ENCODE assay signal across 10 cellular contexts in the genomic region with DNA sequence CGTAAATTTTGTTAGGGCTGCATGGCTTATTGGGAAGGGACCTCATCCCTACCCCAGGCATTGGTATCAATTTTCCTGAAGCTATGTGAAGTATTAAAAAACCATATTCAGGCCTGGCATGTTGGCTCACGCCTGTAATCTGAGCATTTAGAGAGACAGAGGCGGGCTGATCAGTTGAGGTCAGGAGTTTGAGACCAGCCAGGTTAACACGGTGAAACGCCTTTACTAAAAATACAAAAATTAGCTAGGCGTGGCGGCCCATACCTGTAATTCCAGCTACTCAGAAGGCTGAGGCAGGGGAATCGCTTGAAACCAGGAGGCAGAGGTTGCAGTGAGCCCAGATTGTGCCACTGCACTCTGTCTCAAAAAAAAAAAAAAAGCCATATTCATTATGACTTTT. TPM values are rescaled to one million over a fixed set of nuclear protein-coding genes. Genes with fewer than 3 reads are reported as not detected.
DNase-seq lines count a peak whose midpoint lies in the region; ATAC-seq and TF ChIP-seq lines count a peak whose summit lies in the region.
"Had no signal": no experiment of that assay in that cellular context is flagged by ENCODE, and none has a peak within 500 bp of the region (broad histone marks: within the 10 kb centered on the region; RNA-seq: fewer than 3 reads in every experiment).

No MANE protein-coding gene starts in this region.

- 88 to 90% methylated on average over 8 of the region's 8 CpGs for WGBS in aorta, 2 donors

- H3K9me2 ChIP-seq in OCI-LY7 (ENCODE audit: insufficient read depth, low read length) = no peaks in the 10 kb centered on the region

- H3K4me3 ChIP-seq in OCI-LY7 (ENCODE audit: low read depth, low read length, poor library complexity, severe bottlenecking) (peak overlapping the region; percentile 70), epithelial cell of esophagus (ENCODE audit: low read length) (peak overlapping the region; percentile 56), parathyroid adenoma (ENCODE audit: low read depth, low read length) (peak overlapping the region; percentile 25), aorta (ENCODE audit: low read length in 2 of 2) (no peak overlapping the region)

- no peaks in the 10 kb centered on the region for H4K20me1 ChIP-seq in OCI-LY7 (ENCODE audit: insufficient read depth, low read length)

- TSS peak; percentile 76 for BruUV-seq in OCI-LY7 (replicated peaks; lab: Mats Ljungman, UMichigan)

- no peaks in the 10 kb centered on the region for H3K27me3 Mint-ChIP-seq in activated CD4-positive, alpha-beta T cell treated with anti-CD3 and anti-CD28 coated beads, Interleukin-2, amount 10 ng/mL, durations not matched to agents 24 days and 14 days

- H3K79me2 ChIP-seq in OCI-LY7 (ENCODE audit: insufficient read depth, low read depth, low read length) (peaks cover 100% of the 10 kb centered on the region), parathyroid adenoma (peaks cover 60% of the 10 kb centered on the region)

- no peak for DNase-seq in activated CD4-positive, alpha-beta T cell treated with anti-CD3 and anti-CD28 coated beads, Interleukin-2, amount 10 ng/mL, durations not matched to agents 24 days and 14 days
- DNase-seq in activated CD4-positive, alpha-beta T cell treated with anti-CD3 and anti-CD28 coated beads for 4 hours = no peak
- DNase-seq in OCI-LY7 (ENCODE audit: low spot score) = peak; percentile 37
- peak; percentile 70 for DNase-seq in epithelial cell of esophagus (ENCODE audit: low read depth)
- no peak for DNase-seq in NCI-H2081 treated with DMSO at 0.1 percent for 48 hours (lab: John Stamatoyannopoulos, UW)
- DNase-seq in aorta = no peak
- DNase-seq: effector memory CD4-positive, alpha-beta T cell; NCI-H2171 had no signal

- H3K9ac ChIP-seq in parathyroid adenoma = no peak overlapping the region

- H3K36me3 ChIP-seq in OCI-LY7 (ENCODE audit: insufficient read depth, low read length) = peaks cover 44% of the 10 kb centered on the region
- no peaks in the 10 kb centered on the region for H3K36me3 ChIP-seq in parathyroid adenoma (ENCODE audit: control insufficient read depth, insufficient read depth, low read length)
- no peaks in the 10 kb centered on the region for H3K36me3 ChIP-seq in aorta (ENCODE audit: control insufficient read depth in 1 of 2, insufficient read depth in 2 of 2, low read length in 1 of 2)

- POLR2A ChIA-PET in OCI-LY7 (lab: Charles Lee) = interaction anchor here (0.5 to 8.6 kb wide), 20 partner anchors 9 to 1633 kb away, joined by 3 to 142 read pairs (median 6); a partner anchor contains a TSS

- intact Hi-C loops in activated CD4-positive, alpha-beta T cell treated with anti-CD3 and anti-CD28 coated beads, Interleukin-2, amount 10 ng/mL, durations not matched to agents 24 days and 14 days (cut with micrococcal nuclease) = loop anchor here (2.0 to 5.0 kb wide), 2 partner anchors 15 to 196 kb away; a partner anchor contains a TSS
- intact Hi-C loops in OCI-LY7 (cut with micrococcal nuclease; ENCODE audit: unreplicated experiment) = loop anchor here (1.0 to 10.0 kb wide), 4 partner anchors 35 to 373 kb away; a partner anchor contains a TSS
- intact Hi-C loops in aorta (cut with DNase I) = no loop called here

- H3K9me3 Mint-ChIP-seq in activated CD4-positive, alpha-beta T cell treated with anti-CD3 and anti-CD28 coated beads, Interleukin-2, amount 10 ng/mL, durations not matched to agents 24 days and 14 days = no peaks in the 10 kb centered on the region

- H3K27ac ChIP-seq in OCI-LY7 (ENCODE audit: low read depth, low read length, poor library complexity, severe bottlenecking) (peak overlapping the region; percentile 92), parathyroid adenoma (peak overlapping the region; percentile 2), aorta (ENCODE audit: low read depth in 1 of 2, low read length in 2 of 2) (no peak overlapping the region)

- H3K36me3 Mint-ChIP-seq in activated CD4-positive, alpha-beta T cell treated with anti-CD3 and anti-CD28 coated beads, Interleukin-2, amount 10 ng/mL, durations not matched to agents 24 days and 14 days (ENCODE audit: low read depth) = peaks cover 4% of the 10 kb centered on the region

- CTCF ChIA-PET in OCI-LY7 (lab: Charles Lee; ENCODE audit: unreplicated experiment) = interaction anchor here (0.8 to 1.1 kb wide), 4 partner anchors 9 to 198 kb away, joined by 3 to 5 read pairs (median 3); a partner anchor contains a TSS

- H3K4me2 ChIP-seq in OCI-LY7 (ENCODE audit: low read length) (peak overlapping the region; percentile 91), parathyroid adenoma (ENCODE audit: low read length) (peak overlapping the region; percentile 67)

- H3K9me3 ChIP-seq in OCI-LY7 (ENCODE audit: low read length) (peaks cover 10% of the 10 kb centered on the region; the same call in 1 of the 2 replicates), parathyroid adenoma (ENCODE audit: control insufficient read depth, low read length) (no peaks in the 10 kb centered on the region), aorta (ENCODE audit: control insufficient read depth, low read length) (no peaks in the 10 kb centered on the region)

- no peak overlapping the region for H3K27ac Mint-ChIP-seq in activated CD4-positive, alpha-beta T cell treated with anti-CD3 and anti-CD28 coated beads, Interleukin-2, amount 10 ng/mL, durations not matched to agents 24 days and 14 days

- no peaks in the 10 kb centered on the region for H3K27me3 ChIP-seq in parathyroid adenoma (ENCODE audit: control insufficient read depth, insufficient read depth, low read length)
- H3K27me3 ChIP-seq in aorta (ENCODE audit: control insufficient read depth in 1 of 2, insufficient read depth in 2 of 2, low read length in 1 of 2) = no peaks in the 10 kb centered on the region

- H3K4me3 Mint-ChIP-seq in activated CD4-positive, alpha-beta T cell treated with anti-CD3 and anti-CD28 coated beads, Interleukin-2, amount 10 ng/mL, durations not matched to agents 24 days and 14 days = peak overlapping the region; percentile 83

- H2AFZ ChIP-seq in OCI-LY7 (ENCODE audit: low read length) (no peak overlapping the region), parathyroid adenoma (no peak overlapping the region)

- no peak for ATAC-seq in aorta (ENCODE audit: low FRiP score)
- no peak for ATAC-seq in GM18520 (IDR thresholded peaks at IDR 0.05; ENCODE audit: unreplicated experiment)

- H3K4me1 Mint-ChIP-seq in activated CD4-positive, alpha-beta T cell treated with anti-CD3 and anti-CD28 coated beads, Interleukin-2, amount 10 ng/mL, durations not matched to agents 24 days and 14 days = peaks cover 39% of the 10 kb centered on the region

- TF ChIP-seq CTCF in OCI-LY7 (conservative IDR thresholded peaks at IDR 0.05; ENCODE audit: low read length) (no peak), epithelial cell of esophagus (IDR thresholded peaks at IDR 0.05; ENCODE audit: insufficient read depth, low read depth, low read length, missing control alignments) (no peak), parathyroid adenoma (IDR thresholded peaks at IDR 0.05) (no peak)

- H3K4me1 ChIP-seq in OCI-LY7 (ENCODE audit: insufficient read depth, low read length, poor library complexity, severe bottlenecking) (peaks cover 87% of the 10 kb centered on the region), parathyroid adenoma (peaks cover 15% of the 10 kb centered on the region), aorta (ENCODE audit: control insufficient read depth in 1 of 2, insufficient read depth in 2 of 2, low read length in 2 of 2) (peaks cover 0 to 6% of the 10 kb centered on the region in 2 donors)

RNA-seq across cellular contexts. Expression of a gene that starts 7.1 kb away (rescaled TPM):
- 78.2 and 92.3 TPM in 2 replicates for total RNA-seq in activated CD4-positive, alpha-beta T cell treated with anti-CD3 and anti-CD28 coated beads, Interleukin-2, amount 10 ng/mL, durations not matched to agents 24 days and 14 days
- total RNA-seq in OCI-LY7 (2014; rRNA removed; shearing (Covaris generic)) = 103 and 113 TPM in 2 replicates
- total RNA-seq in OCI-LY7 (2022) (116 and 127 TPM in 2 replicates), aorta (10 to 100 TPM; 68.2 to 72.6 TPM)
- polyA plus RNA-seq in aorta = 10 to 100 TPM in 1 of 2 donors, 1 to 10 TPM in 1; 2.3 to 11.0 TPM

RNA-seq across cellular contexts. Expression of a gene that starts 25.4 kb away (rescaled TPM):
- 13.5 and 14.5 TPM in 2 replicates for total RNA-seq in activated CD4-positive, alpha-beta T cell treated with anti-CD3 and anti-CD28 coated beads, Interleukin-2, amount 10 ng/mL, durations not matched to agents 24 days and 14 days
- 23.2 and 25.6 TPM in 2 replicates for total RNA-seq in OCI-LY7 (2014; rRNA removed; shearing (Covaris generic))
- 90.4 and 108 TPM in 2 replicates for total RNA-seq in OCI-LY7 (2022)
- total RNA-seq in aorta = 10 to 100 TPM; 23.2 to 25.0 TPM
- 10 to 100 TPM; 19.2 to 35.1 TPM for polyA plus RNA-seq in aorta

Comparison
In these comparisons a context has a peak if more than half of its experiments do, and no peak if none do; other contexts are left out.
1. DNase-seq: peak in OCI-LY7 (single experiment) and epithelial cell of esophagus (single experiment); none in activated CD4-positive, alpha-beta T cell treated with anti-CD3 and anti-CD28 coated beads, Interleukin-2, amount 10 ng/mL, durations not matched to agents 24 days and 14 days (single experiment), activated CD4-positive, alpha-beta T cell treated with anti-CD3 and anti-CD28 coated beads for 4 hours (0 of 2), NCI-H2081 treated with DMSO at 0.1 percent for 48 hours (single experiment) and aorta (0 of 2).
2. H3K27ac ChIP-seq: peak in OCI-LY7 (single experiment) and parathyroid adenoma (single experiment); none in aorta (0 of 2).
3. H3K4me3 ChIP-seq: peak in OCI-LY7 (single experiment), epithelial cell of esophagus (single experiment) and parathyroid adenoma (single experiment); none in aorta (0 of 2).
4. intact Hi-C loops: an anchor here in activated CD4-positive, alpha-beta T cell treated with anti-CD3 and anti-CD28 coated beads, Interleukin-2, amount 10 ng/mL, durations not matched to agents 24 days and 14 days (2.0 to 5.0 kb wide) and OCI-LY7 (1.0 to 10.0 kb wide); none called in aorta.